ENCODE assay signal across 10 cellular contexts in genomic region chr1:104765115-104765514, GRCh38.
A peak's percentile ranks its signal among the peaks of the same experiment; 100 is the strongest.
DNase-seq lines count a peak whose midpoint lies in the region; ATAC-seq and TF ChIP-seq lines count a peak whose summit lies in the region.
"Had no signal": no experiment of that assay in that cellular context is flagged by ENCODE, and none has a peak within 500 bp of the region (broad histone marks: within the 10 kb centered on the region; RNA-seq: fewer than 3 reads in every experiment).

No MANE protein-coding gene starts in this region.

- H3K9me3 Mint-ChIP-seq in T-cell, result peaks cover 0 to 9% (median 0%) of the 10 kb centered on the region in 3 donors
- H3K9me3 Mint-ChIP-seq: neural crest cell had no signal

- H3K27ac Mint-ChIP-seq in T-cell, result no peak overlapping the region

- no TSS peak for BruUV-seq in A673 (replicated peaks; lab: Mats Ljungman, UMichigan)

- H3K27ac ChIP-seq in A673 (ENCODE audit: low read depth, low read length, poor library complexity, severe bottlenecking) (no peak overlapping the region), OCI-LY3 (ENCODE audit: low read length) (peak overlapping the region; percentile 99), sigmoid colon (no peak overlapping the region)
- H3K27ac ChIP-seq: A549 had no signal

- no peaks in the 10 kb centered on the region for H3K79me2 ChIP-seq in OCI-LY3 (ENCODE audit: low read length)

- H3K9ac ChIP-seq in OCI-LY3 (ENCODE audit: low read length), result peak overlapping the region; percentile 79

- no peak for TF ChIP-seq EP300 in sigmoid colon (IDR thresholded peaks at IDR 0.05)

- ATAC-seq in GM19452 (IDR thresholded peaks at IDR 0.05; ENCODE audit: unreplicated experiment), result peak; percentile 77
- ATAC-seq in HG03039 (IDR thresholded peaks at IDR 0.05; ENCODE audit: unreplicated experiment), result peak; percentile 77
- no peak for ATAC-seq in T-cell (replicated peaks in 1 of 4)
- ATAC-seq: A549 had no signal

- no peaks in the 10 kb centered on the region for H3K36me3 Mint-ChIP-seq in T-cell

- H3K4me2 ChIP-seq in OCI-LY3 (ENCODE audit: low read length), result peak overlapping the region; percentile 79
- H3K4me2 ChIP-seq: A549 had no signal

- 73 to 81% methylated on average over 2 of the region's 2 CpGs for WGBS in sigmoid colon, 2 donors

- H3K27me3 ChIP-seq in A673 (replicated peaks; ENCODE audit: insufficient read depth, low read depth, low read length, poor library complexity) (no peaks in the 10 kb centered on the region), OCI-LY3 (ENCODE audit: low read depth, low read length) (no peaks in the 10 kb centered on the region), sigmoid colon (no peaks in the 10 kb centered on the region)

- CTCF ChIA-PET in A673 (lab: Charles Lee) (no interaction called here), T-cell (lab: Charles Lee) (no interaction called here)

- no peak for TF ChIP-seq POLR2A in sigmoid colon (IDR thresholded peaks at IDR 0.05)

- H3K4me3 ChIP-seq in A673 (ENCODE audit: low read depth, low read length, poor library complexity, severe bottlenecking) (no peak overlapping the region), OCI-LY3 (ENCODE audit: low read length) (peak overlapping the region; percentile 42), sigmoid colon (no peak overlapping the region)
- H3K4me3 ChIP-seq: A549 had no signal

- H3K27me3 Mint-ChIP-seq in T-cell, result no peaks in the 10 kb centered on the region

- H4K20me1 ChIP-seq in OCI-LY3 (ENCODE audit: insufficient read depth, low read length), result no peaks in the 10 kb centered on the region

- intact Hi-C loops in A673 (cut with micrococcal nuclease; ENCODE audit: unreplicated experiment) (no loop called here), sigmoid colon (cut with DNase I) (no loop called here)

- H3K36me3 ChIP-seq in A673 (ENCODE audit: insufficient read depth, low read length, poor library complexity, severe bottlenecking) (no peaks in the 10 kb centered on the region), OCI-LY3 (replicated peaks; ENCODE audit: low read depth, low read length) (no peaks in the 10 kb centered on the region), sigmoid colon (no peaks in the 10 kb centered on the region)

- peak; percentile 13 for DNase-seq in A673 (ENCODE audit: low spot score)
- no peak for DNase-seq in T-cell
- no peak for DNase-seq in COLO829 (ENCODE audit: low spot score)
- no peak for DNase-seq in sigmoid colon
- no peak for DNase-seq in medulla oblongata (ENCODE audit: extremely low spot score)

- no peaks in the 10 kb centered on the region for H3K4me1 Mint-ChIP-seq in T-cell
- H3K4me1 Mint-ChIP-seq: neural crest cell had no signal

- 0 out of 2 replicates have a peak overlapping the region, but pooled peaks have one; percentile 66 for H2AFZ ChIP-seq in OCI-LY3 (ENCODE audit: low read depth, low read length)

- no peaks in the 10 kb centered on the region for H3K9me3 ChIP-seq in A673 (ENCODE audit: low read depth, low read length, poor library complexity, severe bottlenecking)
- no peaks in the 10 kb centered on the region for H3K9me3 ChIP-seq in OCI-LY3 (ENCODE audit: insufficient read depth, low read length)
- H3K9me3 ChIP-seq in sigmoid colon, result no peaks in the 10 kb centered on the region
- H3K9me3 ChIP-seq: A549 had no signal

- POLR2A ChIA-PET in A673 (lab: Charles Lee; ENCODE audit: low non-redundant PET), result no interaction called here
- POLR2A ChIA-PET in T-cell (lab: Charles Lee), result no interaction called here

- H3K4me1 ChIP-seq in A673 (ENCODE audit: insufficient read depth, low read length, poor library complexity, severe bottlenecking), result no peaks in the 10 kb centered on the region
- H3K4me1 ChIP-seq in OCI-LY3 (ENCODE audit: low read length), result peaks cover 86% of the 10 kb centered on the region
- H3K4me1 ChIP-seq in sigmoid colon, result no peaks in the 10 kb centered on the region
- H3K4me1 ChIP-seq: A549 had no signal

- TF ChIP-seq CTCF in A673 (conservative IDR thresholded peaks at IDR 0.05; ENCODE audit: low read depth, low read length), result no peak
- no peak for TF ChIP-seq CTCF in OCI-LY3 (IDR thresholded peaks at IDR 0.05; ENCODE audit: low read depth, low read length)
- no peak for TF ChIP-seq CTCF in sigmoid colon (IDR thresholded peaks at IDR 0.05)

- H3K4me3 Mint-ChIP-seq in T-cell, result no peak overlapping the region
- H3K4me3 Mint-ChIP-seq: neural crest cell had no signal

Comparison
In these comparisons a context has a peak if more than half of its experiments do, and no peak if none do; other contexts are left out.
1. ATAC-seq: peak in GM19452 (single experiment) and HG03039 (single experiment); none in T-cell (0 of 4).